In the genomic region with DNA sequence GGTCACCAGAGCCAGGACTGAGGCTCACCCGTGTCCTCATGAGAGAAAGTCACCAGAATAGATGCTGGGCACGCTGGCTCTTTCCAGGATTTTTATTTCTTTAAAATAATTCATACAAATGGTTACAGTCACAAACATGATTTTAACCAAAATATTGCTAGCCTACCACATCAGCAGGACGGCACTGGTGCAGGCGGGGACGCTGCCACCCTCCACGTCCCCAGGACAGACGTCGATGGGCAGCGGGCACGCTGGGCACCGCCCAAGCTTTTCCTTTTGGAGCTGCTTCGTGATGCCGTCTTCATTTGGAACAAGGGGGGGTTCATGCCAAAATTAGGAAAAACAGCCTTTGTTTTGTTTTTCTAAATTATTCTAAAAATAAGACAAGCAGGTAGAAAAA, we compare ENCODE assay signal across 18 cellular contexts. TPM values are rescaled to one million over a fixed set of nuclear protein-coding genes. Genes with fewer than 3 reads are reported as not detected.
DNase-seq lines count a peak whose midpoint lies in the region; TF ChIP-seq lines count a peak whose summit lies in the region.
"Had no signal": no experiment of that assay in that cellular context is flagged by ENCODE, and none has a peak within 500 bp of the region (broad histone marks: within the 10 kb centered on the region; RNA-seq: fewer than 3 reads in every experiment).

No MANE protein-coding gene starts in this region.

- H3K27me3 ChIP-seq in endodermal cell (ENCODE audit: control insufficient read depth, insufficient read depth, low read length, poor library complexity, severe bottlenecking): no peaks in the 10 kb centered on the region
- no peaks in the 10 kb centered on the region for H3K27me3 ChIP-seq in tibial artery
- H3K27me3 ChIP-seq in brain microvascular endothelial cell (replicated peaks): no peaks in the 10 kb centered on the region
- no peaks in the 10 kb centered on the region for H3K27me3 ChIP-seq in effector memory CD4-positive, alpha-beta T cell (replicated peaks; ENCODE audit: control insufficient read depth, insufficient read depth, low read length, poor library complexity, severe bottlenecking)
- no peaks in the 10 kb centered on the region for H3K27me3 ChIP-seq in HAP-1 (ENCODE audit: low read depth)
- H3K27me3 ChIP-seq: hepatocyte, SJSA1 had no signal

- intact Hi-C loops in tibial artery (cut with DNase I; ENCODE audit: low total_unique reads): no loop called here

- in situ Hi-C loops in brain microvascular endothelial cell (cut with HindIII; ENCODE audit: low pct_ligation_motif_present, low sequenced_read_pairs) (no loop called here), HAP-1 (cut with MboI; ENCODE audit: low sequenced_read_pairs) (no loop called here)

- no peak for TF ChIP-seq CTCF in endodermal cell (conservative IDR thresholded peaks at IDR 0.05)
- TF ChIP-seq CTCF in nephron (IDR thresholded peaks at IDR 0.05; ENCODE audit: unreplicated experiment in 3 of 3): no peak
- TF ChIP-seq CTCF in tibial artery (IDR thresholded peaks at IDR 0.05): no peak
- TF ChIP-seq CTCF in brain microvascular endothelial cell (IDR thresholded peaks at IDR 0.05; ENCODE audit: low read depth, low read length, missing control alignments): no peak

- no peaks in the 10 kb centered on the region for H3K9me3 ChIP-seq in endodermal cell (ENCODE audit: control insufficient read depth, low read length)
- no peaks in the 10 kb centered on the region for H3K9me3 ChIP-seq in tibial artery
- H3K9me3 ChIP-seq in effector memory CD4-positive, alpha-beta T cell (ENCODE audit: control insufficient read depth, low read length): no peaks in the 10 kb centered on the region
- no peaks in the 10 kb centered on the region for H3K9me3 ChIP-seq in HAP-1
- H3K9me3 ChIP-seq: SJSA1 had no signal

- H3K9ac ChIP-seq in endodermal cell (ENCODE audit: extremely low read depth, low read length, poor library complexity, severe bottlenecking): no peak overlapping the region

- H3K9me3 Mint-ChIP-seq in activated CD4-positive, alpha-beta T cell treated with anti-CD3 and anti-CD28 coated beads, Interleukin-2, amount 10 ng/mL, durations not matched to agents 7 days and 5 days: no peaks in the 10 kb centered on the region
- H3K9me3 Mint-ChIP-seq in endodermal cell (no peaks in the 10 kb centered on the region), nephron (no peaks in the 10 kb centered on the region)
- H3K9me3 Mint-ChIP-seq: natural killer cell had no signal

- peaks cover 11% of the 10 kb centered on the region for H3K4me1 Mint-ChIP-seq in activated CD4-positive, alpha-beta T cell treated with anti-CD3 and anti-CD28 coated beads, Interleukin-2, amount 10 ng/mL, durations not matched to agents 7 days and 5 days
- no peaks in the 10 kb centered on the region for H3K4me1 Mint-ChIP-seq in endodermal cell
- H3K4me1 Mint-ChIP-seq in nephron: peaks cover 38% of the 10 kb centered on the region

- no peak overlapping the region for H3K4me3 Mint-ChIP-seq in activated CD4-positive, alpha-beta T cell treated with anti-CD3 and anti-CD28 coated beads, Interleukin-2, amount 10 ng/mL, durations not matched to agents 7 days and 5 days
- H3K4me3 Mint-ChIP-seq in endodermal cell: no peak overlapping the region
- H3K4me3 Mint-ChIP-seq in nephron: no peak overlapping the region
- H3K4me3 Mint-ChIP-seq: B cell, natural killer cell, T-helper 17 cell had no signal

- no peaks in the 10 kb centered on the region for H3K27me3 Mint-ChIP-seq in activated CD4-positive, alpha-beta T cell treated with anti-CD3 and anti-CD28 coated beads, Interleukin-2, amount 10 ng/mL, durations not matched to agents 7 days and 5 days
- H3K27me3 Mint-ChIP-seq in endodermal cell (ENCODE audit: insufficient read depth) (no peaks in the 10 kb centered on the region), nephron (ENCODE audit: low read depth) (no peaks in the 10 kb centered on the region)
- H3K27me3 Mint-ChIP-seq: B cell, T-helper 17 cell had no signal

- CTCF ChIA-PET in activated CD4-positive, alpha-beta T cell treated with anti-CD3 and anti-CD28 coated beads, Interleukin-2, amount 10 ng/mL, durations not matched to agents 7 days and 5 days (lab: Charles Lee): interaction anchor here (1.0 to 1.3 kb wide), 2 partner anchors 9 to 23 kb away, joined by 3 read pairs; no protein-coding TSS in a partner anchor

- no peak overlapping the region for H3K4me3 ChIP-seq in endodermal cell (ENCODE audit: low read length)
- H3K4me3 ChIP-seq in tibial artery: no peak overlapping the region
- no peak overlapping the region for H3K4me3 ChIP-seq in brain microvascular endothelial cell (ENCODE audit: low read depth, low read length)
- no peak overlapping the region for H3K4me3 ChIP-seq in effector memory CD4-positive, alpha-beta T cell (ENCODE audit: insufficient read depth, low read depth, low read length, poor library complexity, severe bottlenecking)
- H3K4me3 ChIP-seq in HAP-1: no peak overlapping the region
- H3K4me3 ChIP-seq: hepatocyte, SJSA1 had no signal

- H3K27ac ChIP-seq in endodermal cell (ENCODE audit: low read depth, low read length): peak overlapping the region; percentile 18
- H3K27ac ChIP-seq in tibial artery: peak overlapping the region; percentile 26 to 75
- H3K27ac ChIP-seq in brain microvascular endothelial cell: no peak overlapping the region
- no peak overlapping the region for H3K27ac ChIP-seq in effector memory CD4-positive, alpha-beta T cell (ENCODE audit: insufficient read depth, low read length, poor library complexity, severe bottlenecking)
- H3K27ac ChIP-seq: 22Rv1, hepatocyte, SJSA1 had no signal

- no peaks in the 10 kb centered on the region for H3K4me1 ChIP-seq in endodermal cell (ENCODE audit: control insufficient read depth, insufficient read depth, low read length)
- peaks cover 10 to 51% (median 48%) of the 10 kb centered on the region in 4 donors for H3K4me1 ChIP-seq in tibial artery
- H3K4me1 ChIP-seq in effector memory CD4-positive, alpha-beta T cell (ENCODE audit: control insufficient read depth, insufficient read depth, low read length, poor library complexity, severe bottlenecking): peaks cover 5% of the 10 kb centered on the region
- H3K4me1 ChIP-seq in HAP-1: no peaks in the 10 kb centered on the region
- H3K4me1 ChIP-seq: SJSA1 had no signal

- H3K36me3 ChIP-seq in endodermal cell (ENCODE audit: control insufficient read depth, insufficient read depth, low read length): peaks cover 9% of the 10 kb centered on the region
- H3K36me3 ChIP-seq in tibial artery: peaks cover 38 to 50% (median 45%) of the 10 kb centered on the region in 3 donors
- peaks cover 39% of the 10 kb centered on the region for H3K36me3 ChIP-seq in brain microvascular endothelial cell (replicated peaks)
- peaks cover 48% of the 10 kb centered on the region for H3K36me3 ChIP-seq in effector memory CD4-positive, alpha-beta T cell (ENCODE audit: control insufficient read depth, insufficient read depth, low read length)
- H3K36me3 ChIP-seq in HAP-1 (replicated peaks): peaks cover 33% of the 10 kb centered on the region

- POLR2A ChIA-PET in activated CD4-positive, alpha-beta T cell treated with anti-CD3 and anti-CD28 coated beads, Interleukin-2, amount 10 ng/mL, durations not matched to agents 7 days and 5 days (lab: Charles Lee): no interaction called here

- peaks cover 5% of the 10 kb centered on the region for H3K36me3 Mint-ChIP-seq in activated CD4-positive, alpha-beta T cell treated with anti-CD3 and anti-CD28 coated beads, Interleukin-2, amount 10 ng/mL, durations not matched to agents 7 days and 5 days (ENCODE audit: low read depth)
- peaks cover 11% of the 10 kb centered on the region for H3K36me3 Mint-ChIP-seq in endodermal cell (ENCODE audit: low read depth)
- peaks cover 4% of the 10 kb centered on the region for H3K36me3 Mint-ChIP-seq in nephron (ENCODE audit: low read depth)
- H3K36me3 Mint-ChIP-seq: natural killer cell had no signal

- H3K27ac Mint-ChIP-seq in activated CD4-positive, alpha-beta T cell treated with anti-CD3 and anti-CD28 coated beads, Interleukin-2, amount 10 ng/mL, durations not matched to agents 7 days and 5 days: peak overlapping the region; percentile 36
- H3K27ac Mint-ChIP-seq in endodermal cell: no peak overlapping the region
- peak overlapping the region; percentile 69 to 93 (median 81) for H3K27ac Mint-ChIP-seq in nephron
- H3K27ac Mint-ChIP-seq: B cell, T-helper 17 cell had no signal

- WGBS in endodermal cell (ENCODE audit: insufficient coverage in 1 of 2, insufficient read length in 1 of 2), 2 experiments: 96 to 97% methylated on average over 3 to 13 of the region's 13 CpGs

- no peak for DNase-seq in activated CD4-positive, alpha-beta T cell treated with anti-CD3 and anti-CD28 coated beads, Interleukin-2, amount 10 ng/mL, durations not matched to agents 7 days and 5 days
- DNase-seq in activated CD4-positive, alpha-beta T cell treated with anti-CD3 and anti-CD28 coated beads for 1 hour: no peak
- DNase-seq in endodermal cell (no peak), tibial artery (no peak), brain microvascular endothelial cell (no peak), HAP-1 (ENCODE audit: low spot score in 2 of 2) (no peak)
- DNase-seq in effector memory CD4-positive, alpha-beta T cell: no peak
- DNase-seq: activated CD4-positive, alpha-beta T cell treated with anti-CD3 and anti-CD28 coated beads, Interleukin-2, amount 50 U/mL, for 48 hours; natural killer cell; NCI-H1092 treated with DMSO at 0.1 percent for 48 hours; NCI-H524 treated with DMSO at 0.1 percent for 48 hours; stimulated activated CD4-positive, alpha-beta T cell treated with anti-CD3 and anti-CD28 coated beads, Interleukin-12 subunit alpha, Interleukin-12 subunit beta, amount 100 ng/mL, for 4 hours; T-helper 17 cell had no signal

RNA-seq across cellular contexts. Expression of gene CTBP1, which starts 37.6 kb away (rescaled TPM):
- 100 to 1,000 TPM; 223 to 242 TPM for total RNA-seq in activated CD4-positive, alpha-beta T cell treated with anti-CD3 and anti-CD28 coated beads, Interleukin-2, amount 10 ng/mL, durations not matched to agents 7 days and 5 days
- 100 to 1,000 TPM; 181 to 189 TPM for total RNA-seq in endodermal cell
- polyA plus RNA-seq in endodermal cell (2013, experiment 1 of 2): 145 TPM
- 147 TPM for polyA plus RNA-seq in endodermal cell (2013, experiment 2 of 2)

RNA-seq across cellular contexts. Expression of gene SPON2, which starts 39.0 kb away (rescaled TPM):
- total RNA-seq in activated CD4-positive, alpha-beta T cell treated with anti-CD3 and anti-CD28 coated beads, Interleukin-2, amount 10 ng/mL, durations not matched to agents 7 days and 5 days: 10 to 100 TPM; 21.5 to 28.3 TPM
- 1 to 10 TPM; 1.4 to 2.6 TPM for total RNA-seq in endodermal cell
- polyA plus RNA-seq in endodermal cell (2013, experiment 1 of 2): 8.4 TPM
- polyA plus RNA-seq in endodermal cell (2013, experiment 2 of 2): 5.3 TPM

Comparison
In these comparisons a context has a peak if more than half of its experiments do, and no peak if none do; other contexts are left out.
1. H3K27ac ChIP-seq: peak in endodermal cell (single experiment) and tibial artery (2 of 2); none in brain microvascular endothelial cell (single experiment) and effector memory CD4-positive, alpha-beta T cell (single experiment).
2. RNA of gene SPON2, which starts 39.0 kb away (total RNA-seq): 21.5 to 28.3 TPM in activated CD4-positive, alpha-beta T cell treated with anti-CD3 and anti-CD28 coated beads, Interleukin-2, amount 10 ng/mL, durations not matched to agents 7 days and 5 days; 1.4 to 2.6 TPM in endodermal cell; every median in the first group is over 4 times any median in the second.